1 cellular context compared by ENCODE assay signal in the genomic region with DNA sequence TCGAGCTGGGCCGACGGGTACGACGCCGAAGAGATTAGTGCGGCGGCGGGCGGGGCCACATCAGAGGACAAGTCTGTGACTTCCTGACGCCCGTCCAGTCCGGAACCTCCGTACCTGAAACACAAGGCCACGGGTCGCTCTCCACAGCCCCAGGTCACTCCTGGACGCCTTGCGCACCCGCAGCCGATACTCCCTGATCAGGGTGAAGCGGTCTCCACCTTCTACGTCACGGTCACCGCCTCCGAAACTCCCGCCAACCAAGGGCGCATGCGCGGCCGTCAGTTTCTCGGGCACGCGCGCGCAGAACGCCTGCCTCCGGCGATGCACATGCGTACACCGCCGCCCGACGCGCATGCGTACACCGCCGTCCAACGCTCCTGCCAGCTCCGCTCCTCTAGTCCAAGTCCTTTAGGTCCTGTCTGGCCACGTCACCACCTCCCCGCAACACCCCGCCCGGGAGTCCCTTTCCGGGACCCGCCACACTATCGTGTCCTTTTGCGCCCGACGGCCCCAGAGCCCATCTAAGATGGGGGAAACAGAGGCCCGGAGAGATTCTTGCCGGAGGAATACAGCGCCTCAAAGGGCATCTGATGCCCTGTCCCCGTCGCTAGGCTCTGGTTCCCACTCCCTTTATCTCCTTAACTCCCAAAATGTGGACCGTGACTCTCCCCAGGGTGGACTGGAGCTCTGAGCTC.
TF ChIP-seq lines count a peak whose summit lies in the region.

A gene with protein sequence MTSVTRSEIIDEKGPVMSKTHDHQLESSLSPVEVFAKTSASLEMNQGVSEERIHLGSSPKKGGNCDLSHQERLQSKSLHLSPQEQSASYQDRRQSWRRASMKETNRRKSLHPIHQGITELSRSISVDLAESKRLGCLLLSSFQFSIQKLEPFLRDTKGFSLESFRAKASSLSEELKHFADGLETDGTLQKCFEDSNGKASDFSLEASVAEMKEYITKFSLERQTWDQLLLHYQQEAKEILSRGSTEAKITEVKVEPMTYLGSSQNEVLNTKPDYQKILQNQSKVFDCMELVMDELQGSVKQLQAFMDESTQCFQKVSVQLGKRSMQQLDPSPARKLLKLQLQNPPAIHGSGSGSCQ (minus strand): TSS at position 216 of the 695 bp plus-strand sequence. CDS start 2,305 bp downstream, outside the sequence.

TF ChIP-seq in WTC11, 78 proteins besides CTCF, POLR2A, EP300 and RAD21 (continued from another document and continues in another):
- TF ChIP-seq, protein P1, sequence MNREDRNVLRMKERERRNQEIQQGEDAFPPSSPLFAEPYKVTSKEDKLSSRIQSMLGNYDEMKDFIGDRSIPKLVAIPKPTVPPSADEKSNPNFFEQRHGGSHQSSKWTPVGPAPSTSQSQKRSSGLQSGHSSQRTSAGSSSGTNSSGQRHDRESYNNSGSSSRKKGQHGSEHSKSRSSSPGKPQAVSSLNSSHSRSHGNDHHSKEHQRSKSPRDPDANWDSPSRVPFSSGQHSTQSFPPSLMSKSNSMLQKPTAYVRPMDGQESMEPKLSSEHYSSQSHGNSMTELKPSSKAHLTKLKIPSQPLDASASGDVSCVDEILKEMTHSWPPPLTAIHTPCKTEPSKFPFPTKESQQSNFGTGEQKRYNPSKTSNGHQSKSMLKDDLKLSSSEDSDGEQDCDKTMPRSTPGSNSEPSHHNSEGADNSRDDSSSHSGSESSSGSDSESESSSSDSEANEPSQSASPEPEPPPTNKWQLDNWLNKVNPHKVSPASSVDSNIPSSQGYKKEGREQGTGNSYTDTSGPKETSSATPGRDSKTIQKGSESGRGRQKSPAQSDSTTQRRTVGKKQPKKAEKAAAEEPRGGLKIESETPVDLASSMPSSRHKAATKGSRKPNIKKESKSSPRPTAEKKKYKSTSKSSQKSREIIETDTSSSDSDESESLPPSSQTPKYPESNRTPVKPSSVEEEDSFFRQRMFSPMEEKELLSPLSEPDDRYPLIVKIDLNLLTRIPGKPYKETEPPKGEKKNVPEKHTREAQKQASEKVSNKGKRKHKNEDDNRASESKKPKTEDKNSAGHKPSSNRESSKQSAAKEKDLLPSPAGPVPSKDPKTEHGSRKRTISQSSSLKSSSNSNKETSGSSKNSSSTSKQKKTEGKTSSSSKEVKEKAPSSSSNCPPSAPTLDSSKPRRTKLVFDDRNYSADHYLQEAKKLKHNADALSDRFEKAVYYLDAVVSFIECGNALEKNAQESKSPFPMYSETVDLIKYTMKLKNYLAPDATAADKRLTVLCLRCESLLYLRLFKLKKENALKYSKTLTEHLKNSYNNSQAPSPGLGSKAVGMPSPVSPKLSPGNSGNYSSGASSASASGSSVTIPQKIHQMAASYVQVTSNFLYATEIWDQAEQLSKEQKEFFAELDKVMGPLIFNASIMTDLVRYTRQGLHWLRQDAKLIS (CRISPR knock-in tag; IDR thresholded peaks at IDR 0.05; ENCODE audit: borderline replicate concordance), result no peak
- TF ChIP-seq, protein P2, sequence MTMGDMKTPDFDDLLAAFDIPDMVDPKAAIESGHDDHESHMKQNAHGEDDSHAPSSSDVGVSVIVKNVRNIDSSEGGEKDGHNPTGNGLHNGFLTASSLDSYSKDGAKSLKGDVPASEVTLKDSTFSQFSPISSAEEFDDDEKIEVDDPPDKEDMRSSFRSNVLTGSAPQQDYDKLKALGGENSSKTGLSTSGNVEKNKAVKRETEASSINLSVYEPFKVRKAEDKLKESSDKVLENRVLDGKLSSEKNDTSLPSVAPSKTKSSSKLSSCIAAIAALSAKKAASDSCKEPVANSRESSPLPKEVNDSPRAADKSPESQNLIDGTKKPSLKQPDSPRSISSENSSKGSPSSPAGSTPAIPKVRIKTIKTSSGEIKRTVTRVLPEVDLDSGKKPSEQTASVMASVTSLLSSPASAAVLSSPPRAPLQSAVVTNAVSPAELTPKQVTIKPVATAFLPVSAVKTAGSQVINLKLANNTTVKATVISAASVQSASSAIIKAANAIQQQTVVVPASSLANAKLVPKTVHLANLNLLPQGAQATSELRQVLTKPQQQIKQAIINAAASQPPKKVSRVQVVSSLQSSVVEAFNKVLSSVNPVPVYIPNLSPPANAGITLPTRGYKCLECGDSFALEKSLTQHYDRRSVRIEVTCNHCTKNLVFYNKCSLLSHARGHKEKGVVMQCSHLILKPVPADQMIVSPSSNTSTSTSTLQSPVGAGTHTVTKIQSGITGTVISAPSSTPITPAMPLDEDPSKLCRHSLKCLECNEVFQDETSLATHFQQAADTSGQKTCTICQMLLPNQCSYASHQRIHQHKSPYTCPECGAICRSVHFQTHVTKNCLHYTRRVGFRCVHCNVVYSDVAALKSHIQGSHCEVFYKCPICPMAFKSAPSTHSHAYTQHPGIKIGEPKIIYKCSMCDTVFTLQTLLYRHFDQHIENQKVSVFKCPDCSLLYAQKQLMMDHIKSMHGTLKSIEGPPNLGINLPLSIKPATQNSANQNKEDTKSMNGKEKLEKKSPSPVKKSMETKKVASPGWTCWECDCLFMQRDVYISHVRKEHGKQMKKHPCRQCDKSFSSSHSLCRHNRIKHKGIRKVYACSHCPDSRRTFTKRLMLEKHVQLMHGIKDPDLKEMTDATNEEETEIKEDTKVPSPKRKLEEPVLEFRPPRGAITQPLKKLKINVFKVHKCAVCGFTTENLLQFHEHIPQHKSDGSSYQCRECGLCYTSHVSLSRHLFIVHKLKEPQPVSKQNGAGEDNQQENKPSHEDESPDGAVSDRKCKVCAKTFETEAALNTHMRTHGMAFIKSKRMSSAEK (CRISPR knock-in tag; IDR thresholded peaks at IDR 0.05; ENCODE audit: borderline replicate concordance), result no peak
- TF ChIP-seq MYBL2 (CRISPR knock-in tag; IDR thresholded peaks at IDR 0.05) (peak; percentile 83; the same call in 1 of the 2 replicates), TEAD4 (CRISPR knock-in tag; IDR thresholded peaks at IDR 0.05) (no peak; the same call in 1 of the 2 replicates), JAZF1 (CRISPR knock-in tag; IDR thresholded peaks at IDR 0.05) (no peak), SOX15 (CRISPR knock-in tag; IDR thresholded peaks at IDR 0.05) (no peak), GABPB1 (CRISPR knock-in tag; IDR thresholded peaks at IDR 0.05) (peak; percentile 71), ZNF138 (CRISPR knock-in tag; conservative IDR thresholded peaks at IDR 0.05) (no peak), ZNF671 (CRISPR knock-in tag; IDR thresholded peaks at IDR 0.05) (no peak), CREM (CRISPR knock-in tag; IDR thresholded peaks at IDR 0.05) (peak; percentile 86; the same call in 1 of the 2 replicates), RORB (CRISPR knock-in tag; IDR thresholded peaks at IDR 0.05) (no peak), NR1H2 (CRISPR knock-in tag; IDR thresholded peaks at IDR 0.05) (no peak), HMGA2 (CRISPR knock-in tag; IDR thresholded peaks at IDR 0.05) (no peak), MXD4 (CRISPR knock-in tag; IDR thresholded peaks at IDR 0.05; ENCODE audit: borderline replicate concordance) (no peak), FOXJ3 (CRISPR knock-in tag; IDR thresholded peaks at IDR 0.05; ENCODE audit: borderline replicate concordance) (no peak), ZNF416 (CRISPR knock-in tag; IDR thresholded peaks at IDR 0.05) (no peak), NFATC4 (CRISPR knock-in tag; IDR thresholded peaks at IDR 0.05) (no peak), TCF7 (CRISPR knock-in tag; IDR thresholded peaks at IDR 0.05; ENCODE audit: low read depth) (no peak), EMX1 (CRISPR knock-in tag; IDR thresholded peaks at IDR 0.05) (no peak), SMAD4 (CRISPR knock-in tag; IDR thresholded peaks at IDR 0.05) (no peak), ZNF423 (CRISPR knock-in tag; IDR thresholded peaks at IDR 0.05) (no peak), TEAD1 (CRISPR knock-in tag; IDR thresholded peaks at IDR 0.05) (peak; percentile 83)
- TF ChIP-seq, protein P3, sequence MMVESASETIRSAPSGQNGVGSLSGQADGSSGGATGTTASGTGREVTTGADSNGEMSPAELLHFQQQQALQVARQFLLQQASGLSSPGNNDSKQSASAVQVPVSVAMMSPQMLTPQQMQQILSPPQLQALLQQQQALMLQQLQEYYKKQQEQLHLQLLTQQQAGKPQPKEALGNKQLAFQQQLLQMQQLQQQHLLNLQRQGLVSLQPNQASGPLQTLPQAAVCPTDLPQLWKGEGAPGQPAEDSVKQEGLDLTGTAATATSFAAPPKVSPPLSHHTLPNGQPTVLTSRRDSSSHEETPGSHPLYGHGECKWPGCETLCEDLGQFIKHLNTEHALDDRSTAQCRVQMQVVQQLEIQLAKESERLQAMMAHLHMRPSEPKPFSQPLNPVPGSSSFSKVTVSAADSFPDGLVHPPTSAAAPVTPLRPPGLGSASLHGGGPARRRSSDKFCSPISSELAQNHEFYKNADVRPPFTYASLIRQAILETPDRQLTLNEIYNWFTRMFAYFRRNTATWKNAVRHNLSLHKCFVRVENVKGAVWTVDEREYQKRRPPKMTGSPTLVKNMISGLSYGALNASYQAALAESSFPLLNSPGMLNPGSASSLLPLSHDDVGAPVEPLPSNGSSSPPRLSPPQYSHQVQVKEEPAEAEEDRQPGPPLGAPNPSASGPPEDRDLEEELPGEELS (CRISPR knock-in tag; IDR thresholded peaks at IDR 0.05), result peak; percentile 49; the same call in 1 of the 2 replicates
- TF ChIP-seq, protein P4, sequence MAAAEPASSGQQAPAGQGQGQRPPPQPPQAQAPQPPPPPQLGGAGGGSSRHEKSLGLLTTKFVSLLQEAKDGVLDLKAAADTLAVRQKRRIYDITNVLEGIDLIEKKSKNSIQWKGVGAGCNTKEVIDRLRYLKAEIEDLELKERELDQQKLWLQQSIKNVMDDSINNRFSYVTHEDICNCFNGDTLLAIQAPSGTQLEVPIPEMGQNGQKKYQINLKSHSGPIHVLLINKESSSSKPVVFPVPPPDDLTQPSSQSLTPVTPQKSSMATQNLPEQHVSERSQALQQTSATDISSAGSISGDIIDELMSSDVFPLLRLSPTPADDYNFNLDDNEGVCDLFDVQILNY (CRISPR knock-in tag; IDR thresholded peaks at IDR 0.05), result peak; percentile 98
- TF ChIP-seq, protein P5, sequence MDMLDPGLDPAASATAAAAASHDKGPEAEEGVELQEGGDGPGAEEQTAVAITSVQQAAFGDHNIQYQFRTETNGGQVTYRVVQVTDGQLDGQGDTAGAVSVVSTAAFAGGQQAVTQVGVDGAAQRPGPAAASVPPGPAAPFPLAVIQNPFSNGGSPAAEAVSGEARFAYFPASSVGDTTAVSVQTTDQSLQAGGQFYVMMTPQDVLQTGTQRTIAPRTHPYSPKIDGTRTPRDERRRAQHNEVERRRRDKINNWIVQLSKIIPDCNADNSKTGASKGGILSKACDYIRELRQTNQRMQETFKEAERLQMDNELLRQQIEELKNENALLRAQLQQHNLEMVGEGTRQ (CRISPR knock-in tag; IDR thresholded peaks at IDR 0.05), result no peak
- TF ChIP-seq, protein P6, sequence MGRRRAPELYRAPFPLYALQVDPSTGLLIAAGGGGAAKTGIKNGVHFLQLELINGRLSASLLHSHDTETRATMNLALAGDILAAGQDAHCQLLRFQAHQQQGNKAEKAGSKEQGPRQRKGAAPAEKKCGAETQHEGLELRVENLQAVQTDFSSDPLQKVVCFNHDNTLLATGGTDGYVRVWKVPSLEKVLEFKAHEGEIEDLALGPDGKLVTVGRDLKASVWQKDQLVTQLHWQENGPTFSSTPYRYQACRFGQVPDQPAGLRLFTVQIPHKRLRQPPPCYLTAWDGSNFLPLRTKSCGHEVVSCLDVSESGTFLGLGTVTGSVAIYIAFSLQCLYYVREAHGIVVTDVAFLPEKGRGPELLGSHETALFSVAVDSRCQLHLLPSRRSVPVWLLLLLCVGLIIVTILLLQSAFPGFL (CRISPR knock-in tag; IDR thresholded peaks at IDR 0.05; ENCODE audit: borderline replicate concordance), result 0 out of 2 replicates have a peak, but pooled peaks have one; percentile 52
- TF ChIP-seq, protein P7, sequence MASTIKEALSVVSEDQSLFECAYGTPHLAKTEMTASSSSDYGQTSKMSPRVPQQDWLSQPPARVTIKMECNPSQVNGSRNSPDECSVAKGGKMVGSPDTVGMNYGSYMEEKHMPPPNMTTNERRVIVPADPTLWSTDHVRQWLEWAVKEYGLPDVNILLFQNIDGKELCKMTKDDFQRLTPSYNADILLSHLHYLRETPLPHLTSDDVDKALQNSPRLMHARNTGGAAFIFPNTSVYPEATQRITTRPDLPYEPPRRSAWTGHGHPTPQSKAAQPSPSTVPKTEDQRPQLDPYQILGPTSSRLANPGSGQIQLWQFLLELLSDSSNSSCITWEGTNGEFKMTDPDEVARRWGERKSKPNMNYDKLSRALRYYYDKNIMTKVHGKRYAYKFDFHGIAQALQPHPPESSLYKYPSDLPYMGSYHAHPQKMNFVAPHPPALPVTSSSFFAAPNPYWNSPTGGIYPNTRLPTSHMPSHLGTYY (CRISPR knock-in tag; IDR thresholded peaks at IDR 0.05), result no peak
- TF ChIP-seq, protein P8, sequence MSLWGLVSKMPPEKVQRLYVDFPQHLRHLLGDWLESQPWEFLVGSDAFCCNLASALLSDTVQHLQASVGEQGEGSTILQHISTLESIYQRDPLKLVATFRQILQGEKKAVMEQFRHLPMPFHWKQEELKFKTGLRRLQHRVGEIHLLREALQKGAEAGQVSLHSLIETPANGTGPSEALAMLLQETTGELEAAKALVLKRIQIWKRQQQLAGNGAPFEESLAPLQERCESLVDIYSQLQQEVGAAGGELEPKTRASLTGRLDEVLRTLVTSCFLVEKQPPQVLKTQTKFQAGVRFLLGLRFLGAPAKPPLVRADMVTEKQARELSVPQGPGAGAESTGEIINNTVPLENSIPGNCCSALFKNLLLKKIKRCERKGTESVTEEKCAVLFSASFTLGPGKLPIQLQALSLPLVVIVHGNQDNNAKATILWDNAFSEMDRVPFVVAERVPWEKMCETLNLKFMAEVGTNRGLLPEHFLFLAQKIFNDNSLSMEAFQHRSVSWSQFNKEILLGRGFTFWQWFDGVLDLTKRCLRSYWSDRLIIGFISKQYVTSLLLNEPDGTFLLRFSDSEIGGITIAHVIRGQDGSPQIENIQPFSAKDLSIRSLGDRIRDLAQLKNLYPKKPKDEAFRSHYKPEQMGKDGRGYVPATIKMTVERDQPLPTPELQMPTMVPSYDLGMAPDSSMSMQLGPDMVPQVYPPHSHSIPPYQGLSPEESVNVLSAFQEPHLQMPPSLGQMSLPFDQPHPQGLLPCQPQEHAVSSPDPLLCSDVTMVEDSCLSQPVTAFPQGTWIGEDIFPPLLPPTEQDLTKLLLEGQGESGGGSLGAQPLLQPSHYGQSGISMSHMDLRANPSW (CRISPR knock-in tag; conservative IDR thresholded peaks at IDR 0.05; ENCODE audit: low read depth), result no peak
- TF ChIP-seq, protein P9, sequence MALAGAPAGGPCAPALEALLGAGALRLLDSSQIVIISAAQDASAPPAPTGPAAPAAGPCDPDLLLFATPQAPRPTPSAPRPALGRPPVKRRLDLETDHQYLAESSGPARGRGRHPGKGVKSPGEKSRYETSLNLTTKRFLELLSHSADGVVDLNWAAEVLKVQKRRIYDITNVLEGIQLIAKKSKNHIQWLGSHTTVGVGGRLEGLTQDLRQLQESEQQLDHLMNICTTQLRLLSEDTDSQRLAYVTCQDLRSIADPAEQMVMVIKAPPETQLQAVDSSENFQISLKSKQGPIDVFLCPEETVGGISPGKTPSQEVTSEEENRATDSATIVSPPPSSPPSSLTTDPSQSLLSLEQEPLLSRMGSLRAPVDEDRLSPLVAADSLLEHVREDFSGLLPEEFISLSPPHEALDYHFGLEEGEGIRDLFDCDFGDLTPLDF (CRISPR knock-in tag; IDR thresholded peaks at IDR 0.05), result no peak
